8 cellular contexts compared by ENCODE assay signal in genomic region chr7:23298141-23298851, GRCh38. TPM values are rescaled to one million over a fixed set of nuclear protein-coding genes. Genes with fewer than 3 reads are reported as not detected.
DNase-seq lines count a peak whose midpoint lies in the region; ATAC-seq, FAIRE-seq and TF ChIP-seq lines count a peak whose summit lies in the region.

No MANE protein-coding gene starts in this region.

- H3K9ac ChIP-seq in GM23248, result peak overlapping the region; percentile 91

- H3K9me2 ChIP-seq in GM23248 (ENCODE audit: insufficient read depth), result no peaks in the 10 kb centered on the region

- H3F3A ChIP-seq in GM23248 (ENCODE audit: insufficient read depth), result peaks cover 8% of the 10 kb centered on the region

- 69 to 72% methylated on average over 11 of the region's 11 CpGs for WGBS in GM23248 (ENCODE audit: low coverage in 1 of 2, low lambda C conversion rate in 2 of 2, missing lambda C conversion rate in 2 of 2), 2 experiments
- WGBS in pancreas, 2 donors, result 58 to 69% methylated on average over 11 of the region's 11 CpGs

- H3K36me3 ChIP-seq in GM23248 (ENCODE audit: low read depth), result peaks cover 6% of the 10 kb centered on the region; the same call in 1 of the 2 replicates
- H3K36me3 ChIP-seq in SJCRH30, result peaks cover 10% of the 10 kb centered on the region
- peaks cover 0 to 9% (median 0%) of the 10 kb centered on the region in 3 donors for H3K36me3 ChIP-seq in pancreas

- peak in 2 of 4 donors; percentile 13 to 22 for ATAC-seq in pancreas
- no peak for ATAC-seq in GM18498 (IDR thresholded peaks at IDR 0.05; ENCODE audit: unreplicated experiment)

- in situ Hi-C loops in GM23248 (cut with MboI), result no loop called here

- H3K79me2 ChIP-seq in GM23248 (ENCODE audit: insufficient read depth), result peaks cover 42% of the 10 kb centered on the region

- no peaks in the 10 kb centered on the region for H4K20me1 ChIP-seq in GM23248 (ENCODE audit: insufficient read depth)

- peak overlapping the region; percentile 72 for H3K27ac ChIP-seq in GM23248
- peak overlapping the region; percentile 59 for H3K27ac ChIP-seq in SJCRH30
- H3K27ac ChIP-seq in pancreas, result peak overlapping the region; percentile 65 to 75 (median 71)

- no peaks in the 10 kb centered on the region for H3K27me3 ChIP-seq in GM23248 (replicated peaks; ENCODE audit: insufficient read depth)
- H3K27me3 ChIP-seq in SJCRH30, result no peaks in the 10 kb centered on the region
- no peaks in the 10 kb centered on the region for H3K27me3 ChIP-seq in pancreas

- intact Hi-C loops in pancreas (cut with DNase I), result no loop called here

- H3K9me3 ChIP-seq in GM23248 (ENCODE audit: low read depth) (no peaks in the 10 kb centered on the region), SJCRH30 (replicated peaks) (no peaks in the 10 kb centered on the region), pancreas (no peaks in the 10 kb centered on the region)

- H2AFZ ChIP-seq in GM23248, result peak overlapping the region; percentile 99

- H3K4me1 ChIP-seq in GM23248 (ENCODE audit: insufficient read depth) (peaks cover 21% of the 10 kb centered on the region), SJCRH30 (peaks cover 12% of the 10 kb centered on the region), pancreas (peaks cover 0 to 22% (median 8%) of the 10 kb centered on the region in 3 donors)

- TF ChIP-seq CTCF in pancreas (IDR thresholded peaks at IDR 0.05), result no peak

- peak; percentile 53 for DNase-seq in GM23248
- DNase-seq in SJCRH30, result peak; percentile 58 to 66
- peak; percentile 49 for DNase-seq in fibroblast of gingiva (ENCODE audit: low read depth)
- DNase-seq in pancreas, result peak in 3 of 6 donors; percentile 13 to 20 (median 19)
- no peak for DNase-seq in ureter (ENCODE audit: low spot score)
- DNase-seq in effector CD8-positive, alpha-beta T cell (lab: John Stamatoyannopoulos, UW), result no peak
- DNase-seq in NCI-H2029 treated with DMSO at 0.1 percent for 48 hours (lab: John Stamatoyannopoulos, UW), result no peak

- FAIRE-seq in pancreas (lab: Jason Lieb, UNC), result no peak

- peak overlapping the region; percentile 94 for H3K4me2 ChIP-seq in GM23248 (ENCODE audit: unreplicated experiment)

- H3K4me3 ChIP-seq in GM23248 (peak overlapping the region; percentile 96), SJCRH30 (peak overlapping the region; percentile 90), pancreas (peak overlapping the region in 2 of 4 donors; percentile 84 to 93)

RNA-seq across cellular contexts. Expression of gene MALSU1, which starts 0.8 kb away (rescaled TPM):
- total RNA-seq in GM23248 (2014; rRNA removed; shearing (Covaris generic)), result 66.0 and 96.1 TPM in 2 replicates
- polyA plus RNA-seq in GM23248 (2016; fragmentation: Nextera tagmentation; extraction: Ambion mirVana) (135 and 136 TPM in 2 replicates), pancreas (10 to 100 TPM; 10.7 to 29.4 TPM)
- 86.7 and 89.2 TPM in 2 replicates for total RNA-seq in SJCRH30 (2014; rRNA removed; shearing (Covaris generic))
- total RNA-seq in pancreas (10 to 100 TPM; 15.3 to 22.1 (median 21.2) TPM), ureter (46.6 TPM)

RNA-seq across cellular contexts. Expression of gene GPNMB, which starts 51.7 kb away (rescaled TPM):
- 38.2 and 48.8 TPM in 2 replicates for total RNA-seq in GM23248 (2014; rRNA removed; shearing (Covaris generic))
- 42.5 and 43.2 TPM in 2 replicates for polyA plus RNA-seq in GM23248 (2016; fragmentation: Nextera tagmentation; extraction: Ambion mirVana)
- 0.85 and 1.3 TPM in 2 replicates for total RNA-seq in SJCRH30 (2014; rRNA removed; shearing (Covaris generic))
- total RNA-seq in pancreas, result 100 to 1,000 TPM in 1 of 6 donors, 10 to 100 TPM in 2, 1 to 10 TPM in 3; 1.9 to 104 (median 8.9) TPM
- 1 to 10 TPM; 3.7 to 6.3 TPM for polyA plus RNA-seq in pancreas
- 93.6 TPM for total RNA-seq in ureter

Comparison
In these comparisons a context has a peak if more than half of its experiments do, and no peak if none do; other contexts are left out.
1. DNase-seq: peak in GM23248 (single experiment), SJCRH30 (2 of 2) and fibroblast of gingiva (single experiment); none in ureter (single experiment), effector CD8-positive, alpha-beta T cell (single experiment) and NCI-H2029 treated with DMSO at 0.1 percent for 48 hours (single experiment).
2. Peak in every context shown above with its lines, with median percentiles within 50 percentile points of each other: H3K27ac ChIP-seq.